Comparison of ENCODE assay signal across 10 cellular contexts in genomic region chr11:3950996-3951662, GRCh38.
DNase-seq lines count a peak whose midpoint lies in the region; ATAC-seq lines count a peak whose summit lies in the region.
"Had no signal": no experiment of that assay in that cellular context is flagged by ENCODE, and none has a peak within 500 bp of the region (broad histone marks: within the 10 kb centered on the region; RNA-seq: fewer than 3 reads in every experiment).

No MANE protein-coding gene starts in this region.

- peaks cover 30% of the 10 kb centered on the region for H3K36me3 Mint-ChIP-seq in activated CD4-positive, alpha-beta T cell treated with anti-CD3 and anti-CD28 coated beads, Interleukin-2, amount 10 ng/mL, durations not matched to agents 24 days and 14 days (ENCODE audit: low read depth)
- H3K36me3 Mint-ChIP-seq in activated T-helper 17 cell treated with anti-CD3 and anti-CD28 coated beads, Interleukin-2, amount 50 U/mL, for 72 hours (ENCODE audit: low read depth) = no peaks in the 10 kb centered on the region

- peaks cover 89% of the 10 kb centered on the region for H3K4me1 Mint-ChIP-seq in activated CD4-positive, alpha-beta T cell treated with anti-CD3 and anti-CD28 coated beads, Interleukin-2, amount 10 ng/mL, durations not matched to agents 24 days and 14 days
- H3K4me1 Mint-ChIP-seq in activated T-helper 17 cell treated with anti-CD3 and anti-CD28 coated beads, Interleukin-2, amount 50 U/mL, for 72 hours = peaks cover 82% of the 10 kb centered on the region

- ATAC-seq in activated T-helper 17 cell treated with anti-CD3 and anti-CD28 coated beads, Interleukin-2, amount 50 U/mL, for 72 hours (replicated peaks) = no peak
- ATAC-seq in HG02623 (IDR thresholded peaks at IDR 0.05; ENCODE audit: unreplicated experiment) (no peak), HG03457 (IDR thresholded peaks at IDR 0.05; ENCODE audit: unreplicated experiment) (no peak), HG03039 (IDR thresholded peaks at IDR 0.05; ENCODE audit: unreplicated experiment) (no peak)

- H3K36me3 ChIP-seq in stomach smooth muscle (ENCODE audit: control insufficient read depth in 2 of 2, insufficient read depth in 2 of 2, low read length in 2 of 2) = no peaks in the 10 kb centered on the region

- H3K27me3 ChIP-seq in stomach smooth muscle (ENCODE audit: control insufficient read depth in 1 of 2, insufficient read depth in 2 of 2, low read length in 2 of 2) = no peaks in the 10 kb centered on the region

- H3K27me3 Mint-ChIP-seq in activated CD4-positive, alpha-beta T cell treated with anti-CD3 and anti-CD28 coated beads, Interleukin-2, amount 10 ng/mL, durations not matched to agents 24 days and 14 days = no peaks in the 10 kb centered on the region
- H3K27me3 Mint-ChIP-seq in activated T-helper 17 cell treated with anti-CD3 and anti-CD28 coated beads, Interleukin-2, amount 50 U/mL, for 72 hours = no peaks in the 10 kb centered on the region

- H3K9me3 ChIP-seq in stomach smooth muscle (ENCODE audit: control insufficient read depth in 2 of 2, low read length in 2 of 2) = no peaks in the 10 kb centered on the region

- H3K4me3 ChIP-seq in stomach smooth muscle (ENCODE audit: low read length in 2 of 2) = peak overlapping the region; percentile 10 to 17
- H3K4me3 ChIP-seq: coronary artery had no signal

- H3K27ac Mint-ChIP-seq in activated CD4-positive, alpha-beta T cell treated with anti-CD3 and anti-CD28 coated beads, Interleukin-2, amount 10 ng/mL, durations not matched to agents 24 days and 14 days = peak overlapping the region; percentile 85
- peak overlapping the region; percentile 85 for H3K27ac Mint-ChIP-seq in activated T-helper 17 cell treated with anti-CD3 and anti-CD28 coated beads, Interleukin-2, amount 50 U/mL, for 72 hours

- peak overlapping the region; percentile 46 for H3K4me3 Mint-ChIP-seq in activated CD4-positive, alpha-beta T cell treated with anti-CD3 and anti-CD28 coated beads, Interleukin-2, amount 10 ng/mL, durations not matched to agents 24 days and 14 days
- H3K4me3 Mint-ChIP-seq in activated T-helper 17 cell treated with anti-CD3 and anti-CD28 coated beads, Interleukin-2, amount 50 U/mL, for 72 hours = peak overlapping the region; percentile 60
- H3K4me3 Mint-ChIP-seq: CD14-positive monocyte had no signal

- H3K9me3 Mint-ChIP-seq in activated CD4-positive, alpha-beta T cell treated with anti-CD3 and anti-CD28 coated beads, Interleukin-2, amount 10 ng/mL, durations not matched to agents 24 days and 14 days = no peaks in the 10 kb centered on the region
- no peaks in the 10 kb centered on the region for H3K9me3 Mint-ChIP-seq in activated T-helper 17 cell treated with anti-CD3 and anti-CD28 coated beads, Interleukin-2, amount 50 U/mL, for 72 hours
- H3K9me3 Mint-ChIP-seq: CD14-positive monocyte had no signal

- intact Hi-C loops in activated CD4-positive, alpha-beta T cell treated with anti-CD3 and anti-CD28 coated beads, Interleukin-2, amount 10 ng/mL, durations not matched to agents 24 days and 14 days (cut with micrococcal nuclease) = no loop called here

- H3K9ac ChIP-seq in stomach smooth muscle (ENCODE audit: low read length in 2 of 2) = no peak overlapping the region

- peak; percentile 73 for DNase-seq in activated CD4-positive, alpha-beta T cell treated with anti-CD3 and anti-CD28 coated beads, Interleukin-2, amount 10 ng/mL, durations not matched to agents 24 days and 14 days
- no peak for DNase-seq in activated CD4-positive, alpha-beta T cell treated with anti-CD3 and anti-CD28 coated beads for 4 hours
- DNase-seq in iPS DF 19.7 (ENCODE audit: low read depth, low spot score) = peak; percentile 28

- peak overlapping the region; percentile 31 for H3K27ac ChIP-seq in stomach smooth muscle (ENCODE audit: low read length)

- H3K4me1 ChIP-seq in stomach smooth muscle (ENCODE audit: control insufficient read depth, insufficient read depth, low read length) = peaks cover 29% of the 10 kb centered on the region

Comparison
In these comparisons a context has a peak if more than half of its experiments do, and no peak if none do; other contexts are left out.
1. DNase-seq: peak in activated CD4-positive, alpha-beta T cell treated with anti-CD3 and anti-CD28 coated beads, Interleukin-2, amount 10 ng/mL, durations not matched to agents 24 days and 14 days (single experiment) and iPS DF 19.7 (single experiment); none in activated CD4-positive, alpha-beta T cell treated with anti-CD3 and anti-CD28 coated beads for 4 hours (0 of 2).